13 cellular contexts compared by ENCODE assay signal in the genomic region with DNA sequence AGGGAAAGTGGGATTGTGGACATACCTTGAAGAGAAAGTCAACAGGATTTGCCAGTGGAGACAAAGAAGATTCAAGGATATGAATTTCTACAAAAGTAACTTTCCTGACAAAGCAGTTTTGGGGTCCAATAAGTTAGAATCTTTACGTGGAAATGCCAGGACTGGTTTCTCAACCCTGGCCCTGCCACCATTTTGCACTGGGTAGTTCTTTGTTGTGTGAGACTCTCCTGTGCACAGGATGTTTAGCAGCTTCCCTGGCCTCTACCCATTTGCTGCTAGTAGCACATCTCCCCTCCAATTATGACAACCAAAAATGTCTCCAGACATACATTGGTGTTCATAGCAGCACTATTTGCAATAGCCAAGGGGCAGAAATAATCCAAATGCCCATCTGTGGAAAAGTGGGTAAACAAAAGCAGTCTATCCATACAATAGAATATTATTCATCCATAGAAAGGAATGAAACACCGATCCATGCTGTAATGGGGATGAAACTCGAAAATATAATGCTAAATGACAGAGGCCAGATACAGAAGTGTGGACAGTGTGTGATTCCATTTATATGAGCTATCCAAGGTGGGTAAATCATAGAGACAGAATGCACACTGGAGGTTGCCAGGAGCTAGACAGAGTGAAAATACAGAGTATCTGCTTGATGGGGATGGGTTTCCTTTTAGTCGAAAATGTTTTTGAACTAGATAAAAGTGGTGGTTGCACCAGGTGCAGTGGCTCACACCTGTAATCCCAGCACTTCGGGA.
A peak's percentile ranks its signal among the peaks of the same experiment; 100 is the strongest.
DNase-seq lines count a peak whose midpoint lies in the region; ATAC-seq and TF ChIP-seq lines count a peak whose summit lies in the region.
"Had no signal": no experiment of that assay in that cellular context is flagged by ENCODE, and none has a peak within 500 bp of the region (broad histone marks: within the 10 kb centered on the region; RNA-seq: fewer than 3 reads in every experiment).

No MANE protein-coding gene starts in this region.

- ATAC-seq in psoas muscle (no peak), GM18502 (IDR thresholded peaks at IDR 0.05; ENCODE audit: poor library complexity, unreplicated experiment) (no peak)
- ATAC-seq: GM12878, GM23338 had no signal

- H3K4me1 ChIP-seq in psoas muscle, result peaks cover 34% of the 10 kb centered on the region
- H3K4me1 ChIP-seq in stomach smooth muscle (ENCODE audit: control insufficient read depth, insufficient read depth, low read length), result peaks cover 31% of the 10 kb centered on the region
- H3K4me1 ChIP-seq in neuronal stem cell (ENCODE audit: control insufficient read depth in 2 of 2, insufficient read depth in 1 of 2, low read depth in 1 of 2, low read length in 2 of 2), result peaks cover 0 to 6% of the 10 kb centered on the region in 2 donors

- intact Hi-C loops in psoas muscle (cut with DNase I), result loop anchor here in 1 of 2 donors (10.0 kb wide), 1 partner anchor 87 kb away; no protein-coding TSS in a partner anchor

- H3K27me3 ChIP-seq in psoas muscle (ENCODE audit: insufficient read depth in 3 of 3, low read length in 2 of 3) (no peaks in the 10 kb centered on the region), stomach smooth muscle (ENCODE audit: control insufficient read depth in 1 of 2, insufficient read depth in 2 of 2, low read length in 2 of 2) (no peaks in the 10 kb centered on the region), neuronal stem cell (ENCODE audit: control insufficient read depth in 3 of 3, insufficient read depth in 3 of 3, low read depth in 1 of 3, low read length in 3 of 3) (peaks cover 0 to 4% (median 0%) of the 10 kb centered on the region in 3 experiments)

- H3K9me3 ChIP-seq in psoas muscle (no peaks in the 10 kb centered on the region), stomach smooth muscle (ENCODE audit: control insufficient read depth in 2 of 2, low read length in 2 of 2) (no peaks in the 10 kb centered on the region), neuronal stem cell (replicated peaks in 1 of 2; ENCODE audit: control insufficient read depth in 2 of 2, insufficient read depth in 1 of 2, low read depth in 1 of 2, low read length in 2 of 2) (no peaks in the 10 kb centered on the region)

- TF ChIP-seq CTCF in psoas muscle (IDR thresholded peaks at IDR 0.05), result no peak

- peak overlapping the region; percentile 84 for H3K27ac ChIP-seq in psoas muscle
- H3K27ac ChIP-seq in stomach smooth muscle (ENCODE audit: low read length), result peak overlapping the region; percentile 46
- no peak overlapping the region for H3K27ac ChIP-seq in neuronal stem cell (replicated peaks; ENCODE audit: low read length)

- H3K18ac ChIP-seq in neuronal stem cell (ENCODE audit: low read length), result no peak overlapping the region

- H3K14ac ChIP-seq in neuronal stem cell (ENCODE audit: low read length), result no peak overlapping the region

- no peak overlapping the region for H3K4me2 ChIP-seq in neuronal stem cell (ENCODE audit: insufficient read depth, low read length, poor library complexity, severe bottlenecking)
- H3K4me2 ChIP-seq: GM23338 had no signal

- no peak overlapping the region for H2BK12ac ChIP-seq in neuronal stem cell (ENCODE audit: low read length)

- H3K9ac ChIP-seq in stomach smooth muscle (ENCODE audit: low read length in 2 of 2) (no peak overlapping the region), neuronal stem cell (ENCODE audit: low read depth, low read length, poor library complexity) (no peak overlapping the region)

- DNase-seq in NCI-H146 treated with DMSO at 0.1 percent for 48 hours (lab: John Stamatoyannopoulos, UW; ENCODE audit: unreplicated experiment), result peak; percentile 18
- DNase-seq in ecto neural progenitor cell (ENCODE audit: low spot score), result peak; percentile 12
- no peak for DNase-seq in psoas muscle
- no peak for DNase-seq in neuronal stem cell (ENCODE audit: low spot score)
- DNase-seq in H4 (ENCODE audit: low spot score), result no peak
- DNase-seq: C1 segment of cervical spinal cord; CD4-positive, alpha-beta memory T cell; DMS79; H9 had no signal

- WGBS in psoas muscle, 3 donors, result 67 to 85% (median 76%) methylated on average over 5 of the region's 5 CpGs
- no CpG with 5 or more reads among the region's 5 CpGs for WGBS in neuronal stem cell (ENCODE audit: extremely low coverage in 2 of 2, insufficient read length in 2 of 2, insufficient replicate concordance in 1 of 2), 2 donors

- H2BK120ac ChIP-seq in neuronal stem cell (ENCODE audit: low read depth, low read length), result no peak overlapping the region

- H2AFZ ChIP-seq in neuronal stem cell (ENCODE audit: low read length), result no peak overlapping the region
- H2AFZ ChIP-seq: GM23338 had no signal

- H4K8ac ChIP-seq in neuronal stem cell (ENCODE audit: low read depth, low read length), result no peak overlapping the region

- no peak overlapping the region for H3K4ac ChIP-seq in neuronal stem cell (ENCODE audit: low read length)

- H3K36me3 ChIP-seq in psoas muscle (ENCODE audit: insufficient read depth in 1 of 2, low read depth in 1 of 2) (no peaks in the 10 kb centered on the region), stomach smooth muscle (ENCODE audit: control insufficient read depth in 2 of 2, insufficient read depth in 2 of 2, low read length in 2 of 2) (no peaks in the 10 kb centered on the region), neuronal stem cell (replicated peaks in 1 of 2; ENCODE audit: control insufficient read depth in 2 of 2, insufficient read depth in 2 of 2, low read length in 2 of 2) (no peaks in the 10 kb centered on the region)

- H3K4me3 ChIP-seq in psoas muscle (no peak overlapping the region), stomach smooth muscle (ENCODE audit: low read length in 2 of 2) (no peak overlapping the region), neuronal stem cell (ENCODE audit: low read length in 2 of 2) (no peak overlapping the region)
- H3K4me3 ChIP-seq: GM12878, GM23338 had no signal

- H4K91ac ChIP-seq in neuronal stem cell (ENCODE audit: low read depth, low read length, poor library complexity), result no peak overlapping the region

- no peak overlapping the region for H3K23ac ChIP-seq in neuronal stem cell (ENCODE audit: low read depth, low read length, poor library complexity)

- H3K79me1 ChIP-seq in neuronal stem cell (ENCODE audit: low read depth, low read length), result no peaks in the 10 kb centered on the region

- no peak overlapping the region for H2AK5ac ChIP-seq in neuronal stem cell (ENCODE audit: low read depth, low read length)

- H2BK15ac ChIP-seq in neuronal stem cell (ENCODE audit: low read length), result no peak overlapping the region

- H2BK5ac ChIP-seq in neuronal stem cell (ENCODE audit: low read length), result no peak overlapping the region

Comparison
In these comparisons a context has a peak if more than half of its experiments do, and no peak if none do; other contexts are left out.
1. DNase-seq: peak in NCI-H146 treated with DMSO at 0.1 percent for 48 hours (single experiment) and ecto neural progenitor cell (single experiment); none in psoas muscle (0 of 2), neuronal stem cell (single experiment) and H4 (single experiment).